ENCODE assay signal across 8 cellular contexts in the genomic region with DNA sequence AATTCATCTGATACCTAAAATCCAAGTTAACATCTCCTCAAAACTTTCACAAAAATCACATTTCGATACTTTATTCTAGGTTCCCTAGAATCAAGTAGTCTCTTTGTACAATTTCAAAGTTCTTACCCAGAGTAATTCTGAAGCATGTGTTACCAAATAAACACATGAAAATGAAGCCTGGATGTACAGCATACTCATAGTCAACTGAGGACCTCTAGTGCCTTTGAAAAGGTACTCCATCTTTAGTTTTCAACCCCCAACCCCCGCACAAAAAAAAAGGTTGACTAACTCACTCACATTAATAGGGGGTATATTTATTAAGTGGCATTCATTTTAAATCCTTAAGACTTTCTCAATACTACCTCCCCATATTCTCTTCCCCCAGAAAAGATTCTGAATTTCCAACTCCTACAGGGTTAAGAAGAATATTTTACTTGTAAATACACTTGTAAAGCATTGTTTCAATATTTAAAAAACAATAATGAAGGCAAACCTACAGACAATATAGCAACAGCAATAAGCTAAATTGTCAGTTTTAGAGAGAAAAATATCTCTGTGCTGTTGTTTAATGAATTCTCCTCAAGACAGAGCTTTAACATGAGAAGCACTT. TPM values are rescaled to one million over a fixed set of nuclear protein-coding genes. Genes with fewer than 3 reads are reported as not detected.
A peak's percentile ranks its signal among the peaks of the same experiment; 100 is the strongest.
DNase-seq lines count a peak whose midpoint lies in the region; ATAC-seq, FAIRE-seq and TF ChIP-seq lines count a peak whose summit lies in the region.

No MANE protein-coding gene starts in this region.

- no peaks in the 10 kb centered on the region for H3K9me3 ChIP-seq in SK-N-MC (ENCODE audit: low read depth, low read length)

- TF ChIP-seq CTCF in natural killer cell (IDR thresholded peaks at IDR 0.05), result peak; percentile 70

- H3K4me1 Mint-ChIP-seq in activated naive CD4-positive, alpha-beta T cell treated with anti-CD3 and anti-CD28 coated beads, Interleukin-2, amount 50 U/mL, for 24 hours, result peaks cover 67% of the 10 kb centered on the region
- H3K4me1 Mint-ChIP-seq in natural killer cell, result peaks cover 19 to 27% of the 10 kb centered on the region in 2 donors

- no peak overlapping the region for H3K27ac ChIP-seq in SK-N-MC

- H3K27me3 Mint-ChIP-seq in activated naive CD4-positive, alpha-beta T cell treated with anti-CD3 and anti-CD28 coated beads, Interleukin-2, amount 50 U/mL, for 24 hours, result no peaks in the 10 kb centered on the region
- H3K27me3 Mint-ChIP-seq in natural killer cell (ENCODE audit: low read depth in 2 of 2), result no peaks in the 10 kb centered on the region

- peaks cover 5% of the 10 kb centered on the region for H3K36me3 Mint-ChIP-seq in activated naive CD4-positive, alpha-beta T cell treated with anti-CD3 and anti-CD28 coated beads, Interleukin-2, amount 50 U/mL, for 24 hours
- no peaks in the 10 kb centered on the region for H3K36me3 Mint-ChIP-seq in natural killer cell

- no peaks in the 10 kb centered on the region for H3K9me3 Mint-ChIP-seq in activated naive CD4-positive, alpha-beta T cell treated with anti-CD3 and anti-CD28 coated beads, Interleukin-2, amount 50 U/mL, for 24 hours
- H3K9me3 Mint-ChIP-seq in natural killer cell, result no peaks in the 10 kb centered on the region

- H3K4me3 ChIP-seq in H7 (ENCODE audit: insufficient read depth, low read depth, low read length), result no peak overlapping the region
- no peak overlapping the region for H3K4me3 ChIP-seq in SK-N-MC

- FAIRE-seq in H54 (lab: Jason Lieb, UNC), result no peak

- H3K27ac Mint-ChIP-seq in activated naive CD4-positive, alpha-beta T cell treated with anti-CD3 and anti-CD28 coated beads, Interleukin-2, amount 50 U/mL, for 24 hours, result peak overlapping the region; percentile 59
- peak overlapping the region in 1 of 2 donors; percentile 80 for H3K27ac Mint-ChIP-seq in natural killer cell

- TF ChIP-seq POLR2A in erythroblast (IDR thresholded peaks at IDR 0.05; ENCODE audit: low read length), result no peak
- no peak for TF ChIP-seq POLR2A in H54 (IDR thresholded peaks at IDR 0.05; ENCODE audit: low read depth, low read length)

- DNase-seq in activated naive CD4-positive, alpha-beta T cell treated with Interleukin-2 at 50 U/mL for 16 hours, result no peak
- DNase-seq in H7 (peak; percentile 37), LoVo (ENCODE audit: low spot score) (peak; percentile 32), SK-N-MC (ENCODE audit: low read depth, low spot score) (peak; percentile 40), erythroblast (lab: John Stamatoyannopoulos, UW) (peak; percentile 53 to 60), natural killer cell (no peak), H54 (ENCODE audit: insufficient read length, low spot score) (no peak)

- ATAC-seq in natural killer cell, result peak; percentile 75 to 94 (median 91)

- peak overlapping the region; percentile 54 for H3K9ac ChIP-seq in SK-N-MC (ENCODE audit: insufficient read length)

- intact Hi-C loops in natural killer cell (cut with micrococcal nuclease), result loop anchor here (2.0 to 5.0 kb wide), 2 partner anchors 268 to 574 kb away; no protein-coding TSS in a partner anchor

- H3K4me3 Mint-ChIP-seq in activated naive CD4-positive, alpha-beta T cell treated with anti-CD3 and anti-CD28 coated beads, Interleukin-2, amount 50 U/mL, for 24 hours, result peak overlapping the region; percentile 61
- H3K4me3 Mint-ChIP-seq in natural killer cell, result no peak overlapping the region

- no peaks in the 10 kb centered on the region for H3K27me3 ChIP-seq in H7 (ENCODE audit: control insufficient read depth, insufficient read depth, low read length)

- H3K36me3 ChIP-seq in H7 (replicated peaks; ENCODE audit: control insufficient read depth, insufficient read depth, low read length) (no peaks in the 10 kb centered on the region), SK-N-MC (ENCODE audit: insufficient read depth, low read length) (no peaks in the 10 kb centered on the region)

RNA-seq across cellular contexts. Expression of a gene that starts 3.1 kb away (rescaled TPM):
- not detected in 2 replicates for total RNA-seq in H7 (2014; rRNA removed; shearing (Covaris generic))
- total RNA-seq in natural killer cell, result not detected

Comparison
In these comparisons a context has a peak if more than half of its experiments do, and no peak if none do; other contexts are left out.
1. DNase-seq: peak in H7 (single experiment), LoVo (single experiment), SK-N-MC (single experiment) and erythroblast (2 of 2); none in activated naive CD4-positive, alpha-beta T cell treated with Interleukin-2 at 50 U/mL for 16 hours (single experiment), natural killer cell (single experiment) and H54 (single experiment).